In the genomic region with DNA sequence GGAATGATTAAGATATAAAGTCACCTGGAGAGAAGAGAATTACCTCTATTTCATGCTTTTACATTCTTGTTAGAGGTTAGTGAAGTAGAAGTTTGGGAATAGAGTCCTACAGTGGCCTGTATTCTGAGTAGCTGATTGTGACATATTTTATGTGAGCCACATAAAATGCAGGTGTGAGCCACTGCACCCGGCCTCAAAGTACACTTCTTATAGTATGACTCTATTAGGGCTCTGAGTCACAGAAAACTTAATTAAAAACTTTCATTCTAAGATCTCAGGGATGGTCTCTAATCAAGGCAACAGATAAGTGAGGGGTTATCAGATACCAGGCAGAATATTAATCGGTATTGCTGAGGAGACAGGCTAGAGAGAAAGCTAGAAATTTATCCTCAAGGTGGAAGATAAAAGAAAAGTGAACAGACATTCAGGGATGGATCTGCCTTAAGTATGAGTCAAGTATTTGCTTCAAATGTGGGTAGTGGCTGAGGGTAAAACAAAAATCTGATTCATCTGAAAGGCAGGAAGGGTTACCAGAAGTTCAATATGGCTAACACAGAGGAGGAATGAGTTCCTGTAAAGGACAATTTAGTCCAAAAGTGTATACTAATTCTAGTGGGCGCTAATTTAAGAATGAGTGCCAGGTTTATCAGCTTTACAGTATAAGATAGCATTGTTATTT, we compare ENCODE assay signal across 15 cellular contexts. TPM values are rescaled to one million over a fixed set of nuclear protein-coding genes. Genes with fewer than 3 reads are reported as not detected.
A peak's percentile ranks its signal among the peaks of the same experiment; 100 is the strongest.
DNase-seq lines count a peak whose midpoint lies in the region; ATAC-seq, FAIRE-seq and TF ChIP-seq lines count a peak whose summit lies in the region.
"Had no signal": no experiment of that assay in that cellular context is flagged by ENCODE, and none has a peak within 500 bp of the region (broad histone marks: within the 10 kb centered on the region; RNA-seq: fewer than 3 reads in every experiment).

No MANE protein-coding gene starts in this region.

- WGBS in heart right ventricle, 2 donors: 84 to 89% methylated on average over 3 of the region's 3 CpGs

- no peaks in the 10 kb centered on the region for H3K36me3 ChIP-seq in breast epithelium
- H3K36me3 ChIP-seq in heart right ventricle: no peaks in the 10 kb centered on the region
- H3K36me3 ChIP-seq: BLaER1 treated with 17β-estradiol and CSF1 and Interleukin-3, amounts not matched to agents 10 nM and 100 nM; cardiac muscle cell; sigmoid colon had no signal

- DNase-seq in MCF 10A (ENCODE audit: unreplicated experiment) (peak; percentile 24), breast epithelium (ENCODE audit: low spot score in 2 of 2) (no peak), RKO (ENCODE audit: low spot score) (peak; percentile 49), fibroblast of pulmonary artery (ENCODE audit: low read depth) (peak; percentile 31), urothelium cell line (ENCODE audit: low spot score) (peak; percentile 57), T-helper 17 cell (no peak), heart right ventricle (no peak)
- DNase-seq: naive B cell, sigmoid colon, T-helper 9 cell had no signal

- H3K27me3 ChIP-seq in breast epithelium (no peaks in the 10 kb centered on the region), heart right ventricle (peaks cover 0 to 13% (median 7%) of the 10 kb centered on the region in 7 donors)
- H3K27me3 ChIP-seq: cardiac muscle cell, sigmoid colon had no signal

- no peak for FAIRE-seq in urothelium cell line (lab: Jason Lieb, UNC)
- FAIRE-seq: H1 had no signal

- H3K36me3 Mint-ChIP-seq in MCF 10A (ENCODE audit: insufficient read depth, unreplicated experiment) (no peaks in the 10 kb centered on the region), T-helper 17 cell (ENCODE audit: low read depth) (no peaks in the 10 kb centered on the region)

- H3K4me3 Mint-ChIP-seq in MCF 10A (ENCODE audit: unreplicated experiment) (no peak overlapping the region), T-helper 17 cell (no peak overlapping the region)

- H3K4me3 ChIP-seq in breast epithelium (no peak overlapping the region), fibroblast of pulmonary artery (replicated peaks; ENCODE audit: low read depth, low read length) (no peak overlapping the region), heart right ventricle (no peak overlapping the region)
- H3K4me3 ChIP-seq: BLaER1 treated with 17β-estradiol and CSF1 and Interleukin-3, amounts not matched to agents 10 nM and 100 nM; cardiac muscle cell; sigmoid colon had no signal

- POLR2A ChIA-PET in MCF 10A (lab: Yijun Ruan, JAX): interaction anchor here (0.7 to 1.9 kb wide), 5 partner anchors 11 to 69 kb away, joined by 3 to 9 read pairs (median 3); a partner anchor contains a TSS

- H3K9me3 ChIP-seq in breast epithelium (no peaks in the 10 kb centered on the region), T-helper 17 cell (ENCODE audit: control insufficient read depth, low read length, poor library complexity, severe bottlenecking) (no peaks in the 10 kb centered on the region), heart right ventricle (no peaks in the 10 kb centered on the region)
- H3K9me3 ChIP-seq: BLaER1 treated with 17β-estradiol and CSF1 and Interleukin-3, amounts not matched to agents 10 nM and 100 nM; sigmoid colon had no signal

- intact Hi-C loops in MCF 10A (cut with micrococcal nuclease) (no loop called here), breast epithelium (cut with DNase I; ENCODE audit: low total_unique reads) (no loop called here), heart right ventricle (cut with DNase I) (no loop called here)

- no peaks in the 10 kb centered on the region for H3K4me1 ChIP-seq in breast epithelium
- H3K4me1 ChIP-seq in heart right ventricle: peaks cover 0 to 4% (median 0%) of the 10 kb centered on the region in 9 donors

- no peak overlapping the region for H3K27ac ChIP-seq in breast epithelium
- H3K27ac ChIP-seq in heart right ventricle: no peak overlapping the region
- H3K27ac ChIP-seq: BLaER1 treated with 17β-estradiol and CSF1 and Interleukin-3, amounts not matched to agents 10 nM and 100 nM; cardiac muscle cell; KMS-11; sigmoid colon had no signal

- no peak for TF ChIP-seq CTCF in MCF 10A (IDR thresholded peaks at IDR 0.05; ENCODE audit: unreplicated experiment)
- no peak for TF ChIP-seq CTCF in breast epithelium (IDR thresholded peaks at IDR 0.05)
- no peak for TF ChIP-seq CTCF in fibroblast of pulmonary artery (IDR thresholded peaks at IDR 0.05; ENCODE audit: low read length, missing control alignments)
- no peak for TF ChIP-seq CTCF in heart right ventricle (IDR thresholded peaks at IDR 0.05)

- no peak for TF ChIP-seq POLR2A in breast epithelium (IDR thresholded peaks at IDR 0.05)

- H3K27me3 Mint-ChIP-seq in MCF 10A (ENCODE audit: insufficient read depth, unreplicated experiment) (no peaks in the 10 kb centered on the region), T-helper 17 cell (peaks cover 34% of the 10 kb centered on the region)

- H3K4me1 Mint-ChIP-seq in MCF 10A (ENCODE audit: insufficient read depth, unreplicated experiment): peaks cover 12% of the 10 kb centered on the region
- peaks cover 2% of the 10 kb centered on the region for H3K4me1 Mint-ChIP-seq in T-helper 17 cell

- CTCF ChIA-PET in MCF 10A (lab: Yijun Ruan, JAX): no interaction called here

- no peak for ATAC-seq in HG03469 (IDR thresholded peaks at IDR 0.05; ENCODE audit: unreplicated experiment)
- ATAC-seq in T-helper 17 cell: no peak
- no peak for ATAC-seq in heart right ventricle

- no peaks in the 10 kb centered on the region for H3K9me3 Mint-ChIP-seq in MCF 10A (ENCODE audit: unreplicated experiment)

- H3K27ac Mint-ChIP-seq in MCF 10A (ENCODE audit: low read depth, unreplicated experiment): peak overlapping the region; percentile 6
- H3K27ac Mint-ChIP-seq in T-helper 17 cell: no peak overlapping the region

- no TSS peak for BruUV-seq in MCF 10A (replicated peaks; lab: Mats Ljungman, UMichigan)

RNA-seq across cellular contexts. Expression of a gene that starts 5.5 kb away (rescaled TPM):
- 34.1 and 34.7 TPM in 2 replicates for total RNA-seq in MCF 10A (2022)
- 10 to 100 TPM; 12.3 to 22.2 (median 12.5) TPM for total RNA-seq in breast epithelium
- total RNA-seq in T-helper 17 cell: 10 to 100 TPM; 25.0 to 27.7 TPM
- total RNA-seq in heart right ventricle: 10 to 100 TPM in 3 of 10 donors, 1 to 10 TPM in 7; 7.4 to 11.0 (median 8.9) TPM
- 1 to 10 TPM; 2.6 to 4.5 TPM for polyA plus RNA-seq in heart right ventricle

Comparison
In these comparisons a context has a peak if more than half of its experiments do, and no peak if none do; other contexts are left out.
1. DNase-seq: peak in MCF 10A (single experiment), RKO (single experiment), fibroblast of pulmonary artery (single experiment) and urothelium cell line (single experiment); none in breast epithelium (0 of 2), T-helper 17 cell (0 of 3) and heart right ventricle (0 of 2).